17 cellular contexts compared by ENCODE assay signal in genomic region chr16:368388-369158, GRCh38. TPM values are rescaled to one million over a fixed set of nuclear protein-coding genes. Genes with fewer than 3 reads are reported as not detected.
A peak's percentile ranks its signal among the peaks of the same experiment; 100 is the strongest.
DNase-seq lines count a peak whose midpoint lies in the region; ATAC-seq, FAIRE-seq and TF ChIP-seq lines count a peak whose summit lies in the region.
"Had no signal": no experiment of that assay in that cellular context is flagged by ENCODE, and none has a peak within 500 bp of the region (broad histone marks: within the 10 kb centered on the region; RNA-seq: fewer than 3 reads in every experiment).

No MANE protein-coding gene starts in this region.

- FAIRE-seq in HepG2 (lab: Jason Lieb, UNC), result no peak

- 90% methylated on average over 16 of the region's 29 CpGs for WGBS in HepG2 (ENCODE audit: low lambda C conversion rate)
- 79% methylated on average over 3 of the region's 29 CpGs for WGBS in right lobe of liver (ENCODE audit: insufficient coverage, low coverage, low lambda C conversion rate, missing lambda C conversion rate)
- 97% methylated on average over 29 of the region's 29 CpGs for WGBS in mesenchymal stem cell
- WGBS in hepatocyte (ENCODE audit: low lambda C conversion rate, missing lambda C conversion rate), result 95% methylated on average over 29 of the region's 29 CpGs

- CTCF ChIA-PET in HepG2 (lab: Yijun Ruan, JAX; ENCODE audit: low intra/inter-chr PET ratio, low total read pairs) (no interaction called here), RWPE1 (lab: Yijun Ruan, JAX) (no interaction called here)

- no peak overlapping the region for H2BK12ac ChIP-seq in mesenchymal stem cell (ENCODE audit: low read length in 2 of 2)

- intact Hi-C loops in HepG2 (cut with micrococcal nuclease; ENCODE audit: unreplicated experiment), result no loop called here
- intact Hi-C loops in right lobe of liver (cut with DNase I), result loop anchor here in 1 of 2 donors (10.0 kb wide), 1 partner anchor 134 kb away; the partner anchor contains the start of gene FAM234A

- H3K4ac ChIP-seq in mesenchymal stem cell (ENCODE audit: low read depth in 1 of 2, low read length in 2 of 2), result no peak overlapping the region

- TF ChIP-seq POLR2A in HepG2 (IDR thresholded peaks at IDR 0.05; ENCODE audit: insufficient read depth in 1 of 2, low read depth in 2 of 2, low read length in 2 of 2) (no peak), right lobe of liver (IDR thresholded peaks at IDR 0.05) (no peak)

- H3K9me3 ChIP-seq in HepG2 (ENCODE audit: low read length), result no peaks in the 10 kb centered on the region
- H3K9me3 ChIP-seq in right lobe of liver, result no peaks in the 10 kb centered on the region
- no peaks in the 10 kb centered on the region for H3K9me3 ChIP-seq in mesenchymal stem cell (ENCODE audit: control insufficient read depth, low read length)
- H3K9me3 ChIP-seq in hepatocyte (ENCODE audit: low read depth), result no peaks in the 10 kb centered on the region

- DNase-seq in HepG2 (ENCODE audit: low spot score), result no peak
- no peak for DNase-seq in right lobe of liver
- no peak for DNase-seq in RWPE1 (ENCODE audit: low spot score)
- DNase-seq in mesenchymal stem cell, result no peak
- no peak for DNase-seq in hepatocyte (ENCODE audit: low spot score)
- DNase-seq in activated CD4-positive, alpha-beta T cell treated with anti-CD3 and anti-CD28 coated beads for 1 hour, result no peak
- DNase-seq in natural killer cell treated with Interleukin-12 subunit alpha and Interleukin-12 subunit beta and Interleukin-15 and Interleukin-18, amount 100 ng/mL, for 72 hours (ENCODE audit: low spot score), result no peak
- DNase-seq: CD8-positive, alpha-beta T cell; DMS79; H9; NCI-H1436 treated with DMSO at 0.1 percent for 48 hours; NCI-H2081; NCI-H510A treated with DMSO at 0.1 percent for 48 hours; NCI-H82; PC-9 had no signal

- no peak overlapping the region for H4K8ac ChIP-seq in mesenchymal stem cell (ENCODE audit: low read length)

- no peak overlapping the region for H2BK120ac ChIP-seq in mesenchymal stem cell (ENCODE audit: low read depth, low read length)

- H3K9ac ChIP-seq in HepG2 (ENCODE audit: insufficient read depth, low read depth, low read length) (no peak overlapping the region), mesenchymal stem cell (ENCODE audit: low read length) (no peak overlapping the region)

- no peaks in the 10 kb centered on the region for H3K36me3 Mint-ChIP-seq in natural killer cell treated with Interleukin-12 subunit alpha and Interleukin-12 subunit beta and Interleukin-15 and Interleukin-18, amount 100 ng/mL, for 72 hours

- no peak overlapping the region for H3K14ac ChIP-seq in mesenchymal stem cell (ENCODE audit: low read length in 2 of 2)

- H3K27me3 ChIP-seq in HepG2 (ENCODE audit: control insufficient read depth in 1 of 2, insufficient read depth in 2 of 2, low read length in 2 of 2) (peaks cover 0 to 6% of the 10 kb centered on the region in 2 experiments; a peak in 2 of 5 replicates), right lobe of liver (no peaks in the 10 kb centered on the region), mesenchymal stem cell (ENCODE audit: control insufficient read depth in 1 of 2, insufficient read depth in 1 of 2, low read length in 2 of 2) (peaks cover 7 to 12% of the 10 kb centered on the region in 2 experiments), hepatocyte (no peaks in the 10 kb centered on the region)

- H4K20me1 ChIP-seq in HepG2 (ENCODE audit: insufficient read depth, low read length), result no peaks in the 10 kb centered on the region
- no peaks in the 10 kb centered on the region for H4K20me1 ChIP-seq in hepatocyte (ENCODE audit: insufficient read depth, poor library complexity, severe bottlenecking)

- no peaks in the 10 kb centered on the region for H3K27me3 Mint-ChIP-seq in natural killer cell treated with Interleukin-12 subunit alpha and Interleukin-12 subunit beta and Interleukin-15 and Interleukin-18, amount 100 ng/mL, for 72 hours
- H3K27me3 Mint-ChIP-seq: B cell had no signal

- TF ChIP-seq CTCF in HepG2 (CRISPR knock-in tag; IDR thresholded peaks at IDR 0.05) (no peak), right lobe of liver (IDR thresholded peaks at IDR 0.05) (no peak), RWPE1 (conservative IDR thresholded peaks at IDR 0.05; ENCODE audit: low read depth) (no peak), hepatocyte (IDR thresholded peaks at IDR 0.05; ENCODE audit: poor library complexity) (no peak)

- H3K36me3 ChIP-seq in HepG2 (replicated peaks in 1 of 2; ENCODE audit: control insufficient read depth in 1 of 2, insufficient read depth in 2 of 2, low read length in 2 of 2) (peaks cover 5 to 26% of the 10 kb centered on the region in 2 experiments; a peak in 4 of 5 replicates), right lobe of liver (peaks cover 0 to 30% (median 0%) of the 10 kb centered on the region in 4 donors), mesenchymal stem cell (ENCODE audit: control insufficient read depth in 1 of 2, insufficient read depth in 2 of 2, low read depth in 1 of 2, low read length in 2 of 2) (peaks cover 50 to 70% of the 10 kb centered on the region in 2 experiments), hepatocyte (replicated peaks; ENCODE audit: insufficient read depth, low read depth) (no peaks in the 10 kb centered on the region)

- no peak overlapping the region for H2BK15ac ChIP-seq in mesenchymal stem cell (ENCODE audit: low read depth, poor library complexity, severe bottlenecking)

- POLR2A ChIA-PET in HepG2 (lab: Yijun Ruan, JAX), result interaction anchor here (2.8 kb wide), 1 partner anchor 13 kb away, joined by 27 read pairs; the partner anchor contains the start of gene PGAP6
- POLR2A ChIA-PET in RWPE1 (lab: Yijun Ruan, JAX; ENCODE audit: low non-redundant PET), result no interaction called here

- peak overlapping the region; percentile 28 for H4K91ac ChIP-seq in mesenchymal stem cell (ENCODE audit: low read length)

- no peaks in the 10 kb centered on the region for H3K9me2 ChIP-seq in hepatocyte (replicated peaks; ENCODE audit: insufficient read depth)

- H3K4me1 ChIP-seq in HepG2 (ENCODE audit: insufficient read depth, low read length), result peaks cover 44% of the 10 kb centered on the region
- H3K4me1 ChIP-seq in right lobe of liver, result peaks cover 0 to 5% (median 2%) of the 10 kb centered on the region in 4 donors
- H3K4me1 ChIP-seq in mesenchymal stem cell (ENCODE audit: control insufficient read depth, insufficient read depth, low read depth, low read length), result peaks cover 25% of the 10 kb centered on the region
- peaks cover 4% of the 10 kb centered on the region for H3K4me1 ChIP-seq in hepatocyte (ENCODE audit: insufficient read depth)

- H3K4me1 Mint-ChIP-seq in natural killer cell treated with Interleukin-12 subunit alpha and Interleukin-12 subunit beta and Interleukin-15 and Interleukin-18, amount 100 ng/mL, for 72 hours (ENCODE audit: low read depth in 2 of 2), result peaks cover 7 to 9% of the 10 kb centered on the region in 2 donors

- H3K4me2 ChIP-seq in HepG2 (ENCODE audit: low read depth, low read length), result peak overlapping the region; percentile 86; the same call in 1 of the 2 replicates
- H3K4me2 ChIP-seq in mesenchymal stem cell (ENCODE audit: low read length, poor library complexity, severe bottlenecking), result no peak overlapping the region
- no peak overlapping the region for H3K4me2 ChIP-seq in hepatocyte
- H3K4me2 ChIP-seq: PC-9 had no signal

- no peaks in the 10 kb centered on the region for H3K9me3 Mint-ChIP-seq in natural killer cell treated with Interleukin-12 subunit alpha and Interleukin-12 subunit beta and Interleukin-15 and Interleukin-18, amount 100 ng/mL, for 72 hours
- H3K9me3 Mint-ChIP-seq: CD8-positive, alpha-beta T cell; H9 had no signal

- H2AFZ ChIP-seq in HepG2 (ENCODE audit: low read length) (no peak overlapping the region), mesenchymal stem cell (ENCODE audit: low read depth, low read length) (no peak overlapping the region), hepatocyte (no peak overlapping the region)
- H2AFZ ChIP-seq: PC-9 had no signal

- H3K4me3 Mint-ChIP-seq in natural killer cell treated with Interleukin-12 subunit alpha and Interleukin-12 subunit beta and Interleukin-15 and Interleukin-18, amount 100 ng/mL, for 72 hours, result no peak overlapping the region

- in situ Hi-C loops in HepG2 (cut with HindIII; ENCODE audit: extremely low pct_ligation_motif_present, low pct_unique_long_range_greater_than_20kb), result no loop called here

- no peak overlapping the region for H2BK5ac ChIP-seq in mesenchymal stem cell (ENCODE audit: low read depth, low read length, poor library complexity, severe bottlenecking)

- H3K27ac ChIP-seq in HepG2 (ENCODE audit: extremely low read length, insufficient read depth, low read length), result no peak overlapping the region
- H3K27ac ChIP-seq in right lobe of liver, result no peak overlapping the region
- peak overlapping the region; percentile 65 for H3K27ac ChIP-seq in RWPE1
- no peak overlapping the region for H3K27ac ChIP-seq in mesenchymal stem cell (ENCODE audit: low read length, poor library complexity, severe bottlenecking)
- H3K27ac ChIP-seq in hepatocyte, result no peak overlapping the region
- H3K27ac ChIP-seq: PC-9, SK-N-MC had no signal

- TF ChIP-seq RAD21 in HepG2 (CRISPR knock-in tag; IDR thresholded peaks at IDR 0.05), result no peak

- H3K79me1 ChIP-seq in mesenchymal stem cell (replicated peaks; ENCODE audit: low read length, poor library complexity, severe bottlenecking), result peaks cover 16% of the 10 kb centered on the region

- H3K79me2 ChIP-seq in HepG2 (ENCODE audit: insufficient read depth, low read length), result peaks cover 6% of the 10 kb centered on the region
- peaks cover 4% of the 10 kb centered on the region for H3K79me2 ChIP-seq in hepatocyte

- ATAC-seq in HepG2, result no peak
- ATAC-seq in right lobe of liver, result no peak
- no peak for ATAC-seq in natural killer cell treated with Interleukin-12 subunit alpha and Interleukin-12 subunit beta and Interleukin-15 and Interleukin-18, amount 100 ng/mL, for 72 hours
- ATAC-seq: CD8-positive, alpha-beta T cell had no signal

- H3K23ac ChIP-seq in mesenchymal stem cell (ENCODE audit: low read length in 2 of 2), result no peak overlapping the region

- TF ChIP-seq EP300 in HepG2 (IDR thresholded peaks at IDR 0.05; ENCODE audit: low read depth in 2 of 2, low read length in 2 of 2) (no peak), HepG2 (CRISPR knock-in tag; IDR thresholded peaks at IDR 0.05; ENCODE audit: borderline replicate concordance) (no peak)

- peak overlapping the region in 1 of 3 experiments; percentile 79; a peak in 2 of 6 replicates for H3K4me3 ChIP-seq in HepG2 (replicated peaks in 1 of 3; ENCODE audit: insufficient read depth in 1 of 3, low read depth in 2 of 3, low read length in 3 of 3)
- H3K4me3 ChIP-seq in right lobe of liver, result no peak overlapping the region
- no peak overlapping the region for H3K4me3 ChIP-seq in mesenchymal stem cell (ENCODE audit: insufficient read depth in 1 of 2, low read depth in 1 of 2, low read length in 2 of 2)
- H3K4me3 ChIP-seq in hepatocyte, result no peak overlapping the region
- H3K4me3 ChIP-seq: PC-9 had no signal

- no peak overlapping the region for H3K18ac ChIP-seq in mesenchymal stem cell (ENCODE audit: low read depth in 1 of 2, low read length in 2 of 2)

- BruUV-seq in HepG2 (replicated peaks; lab: Mats Ljungman, UMichigan), result no TSS peak

- no peak overlapping the region for H3K27ac Mint-ChIP-seq in natural killer cell treated with Interleukin-12 subunit alpha and Interleukin-12 subunit beta and Interleukin-15 and Interleukin-18, amount 100 ng/mL, for 72 hours

- H2AK5ac ChIP-seq in mesenchymal stem cell (ENCODE audit: low read length, severe bottlenecking), result no peak overlapping the region

RNA-seq across cellular contexts. Expression of gene MRPL28, which starts 1.8 kb away (rescaled TPM):
- total RNA-seq in HepG2 (2016; rRNA removed; fragmentation: Illumina TruSeq; extraction: Trizol) (114 and 128 TPM in 2 replicates), right lobe of liver (10 to 100 TPM; 29.9 to 64.7 (median 32.6) TPM), hepatocyte (80.0 and 88.1 TPM in 2 replicates)
- total RNA-seq in HepG2 (2016; cell fraction: cytosol; rRNA removed; fragmentation: Illumina TruSeq; extraction: Trizol; ENCODE audit: low read depth), result 30.5 and 32.3 TPM in 2 replicates
- 115 and 131 TPM in 2 replicates for total RNA-seq in HepG2 (2016; cell fraction: insoluble cytoplasmic fraction; rRNA removed; fragmentation: Illumina TruSeq; extraction: Trizol)
- 36.8 and 38.6 TPM in 2 replicates for total RNA-seq in HepG2 (2016; cell fraction: membrane; rRNA removed; fragmentation: Illumina TruSeq; extraction: Trizol)
- 35.6 and 38.6 TPM in 2 replicates for total RNA-seq in HepG2 (2016; cell fraction: nucleus; rRNA removed; fragmentation: Illumina TruSeq; extraction: Trizol)
- polyA plus RNA-seq in HepG2 (2011; rRNA removed) (121 and 135 TPM in 2 replicates), hepatocyte (126 and 144 TPM in 2 replicates)
- 141 and 211 TPM in 2 replicates for polyA plus RNA-seq in HepG2 (2011; cell fraction: cytosol; rRNA removed)
- 65.0 and 69.2 TPM in 2 replicates for polyA plus RNA-seq in HepG2 (2011; cell fraction: nucleus; rRNA removed)
- 50.0 and 56.2 TPM in 2 replicates for polyA plus RNA-seq in HepG2 (2012)
- 35.7 and 36.6 TPM in 2 replicates for polyA plus RNA-seq in HepG2 (2016; cell fraction: cytosol; fragmentation: Illumina TruSeq; extraction: Trizol; ENCODE audit: low read depth)
- polyA plus RNA-seq in HepG2 (2016; cell fraction: insoluble cytoplasmic fraction; fragmentation: Illumina TruSeq; extraction: Trizol; ENCODE audit: low read depth), result 162 and 166 TPM in 2 replicates
- 35.5 and 36.2 TPM in 2 replicates for polyA plus RNA-seq in HepG2 (2016; cell fraction: membrane; fragmentation: Illumina TruSeq; extraction: Trizol; ENCODE audit: low read depth)
- polyA plus RNA-seq in HepG2 (2016; cell fraction: nucleus; fragmentation: Illumina TruSeq; extraction: Trizol; ENCODE audit: insufficient read depth, low read depth), result 85.4 and 90.0 TPM in 2 replicates
- polyA minus RNA-seq in HepG2 (2011; rRNA and poly(A)+ RNA removed; ENCODE audit: low replicate concordance), result 51.3 and 73.8 TPM in 2 replicates
- 29.4 and 29.5 TPM in 2 replicates for polyA minus RNA-seq in HepG2 (2011; cell fraction: cytosol; rRNA and poly(A)+ RNA removed)
- 10.2 and 13.2 TPM in 2 replicates for polyA minus RNA-seq in HepG2 (2011; cell fraction: nucleus; rRNA and poly(A)+ RNA removed)
- polyA plus RNA-seq in mesenchymal stem cell (2013, experiment 1 of 2), result 82.6 TPM
- polyA plus RNA-seq in mesenchymal stem cell (2013, experiment 2 of 2), result 81.5 TPM
- total RNA-seq in natural killer cell treated with Interleukin-12 subunit alpha and Interleukin-12 subunit beta and Interleukin-15 and Interleukin-18, amount 100 ng/mL, for 72 hours, result 10 to 100 TPM; 80.6 to 98.6 TPM

RNA-seq across cellular contexts. Expression of gene PGAP6, which starts 13.2 kb away (rescaled TPM):
- total RNA-seq in HepG2 (2016; rRNA removed; fragmentation: Illumina TruSeq; extraction: Trizol), result 33.7 and 52.7 TPM in 2 replicates
- total RNA-seq in HepG2 (2016; cell fraction: cytosol; rRNA removed; fragmentation: Illumina TruSeq; extraction: Trizol; ENCODE audit: low read depth), result 52.2 and 54.4 TPM in 2 replicates
- 27.1 and 52.1 TPM in 2 replicates for total RNA-seq in HepG2 (2016; cell fraction: insoluble cytoplasmic fraction; rRNA removed; fragmentation: Illumina TruSeq; extraction: Trizol)
- total RNA-seq in HepG2 (2016; cell fraction: membrane; rRNA removed; fragmentation: Illumina TruSeq; extraction: Trizol), result 108 and 112 TPM in 2 replicates
- 36.6 and 38.8 TPM in 2 replicates for total RNA-seq in HepG2 (2016; cell fraction: nucleus; rRNA removed; fragmentation: Illumina TruSeq; extraction: Trizol)
- polyA plus RNA-seq in HepG2 (2011; rRNA removed), result 136 and 192 TPM in 2 replicates
- polyA plus RNA-seq in HepG2 (2011; cell fraction: cytosol; rRNA removed), result 183 and 222 TPM in 2 replicates
- 308 and 324 TPM in 2 replicates for polyA plus RNA-seq in HepG2 (2011; cell fraction: nucleus; rRNA removed)
- 54.7 and 75.9 TPM in 2 replicates for polyA plus RNA-seq in HepG2 (2012)
- polyA plus RNA-seq in HepG2 (2016; cell fraction: cytosol; fragmentation: Illumina TruSeq; extraction: Trizol; ENCODE audit: low read depth), result 90.3 and 94.2 TPM in 2 replicates
- 43.3 and 54.7 TPM in 2 replicates for polyA plus RNA-seq in HepG2 (2016; cell fraction: insoluble cytoplasmic fraction; fragmentation: Illumina TruSeq; extraction: Trizol; ENCODE audit: low read depth)
- 117 and 127 TPM in 2 replicates for polyA plus RNA-seq in HepG2 (2016; cell fraction: membrane; fragmentation: Illumina TruSeq; extraction: Trizol; ENCODE audit: low read depth)
- polyA plus RNA-seq in HepG2 (2016; cell fraction: nucleus; fragmentation: Illumina TruSeq; extraction: Trizol; ENCODE audit: insufficient read depth, low read depth), result 107 and 123 TPM in 2 replicates
- 53.1 and 397 TPM in 2 replicates for polyA minus RNA-seq in HepG2 (2011; rRNA and poly(A)+ RNA removed; ENCODE audit: low replicate concordance)
- 61.4 and 63.3 TPM in 2 replicates for polyA minus RNA-seq in HepG2 (2011; cell fraction: cytosol; rRNA and poly(A)+ RNA removed)
- polyA minus RNA-seq in HepG2 (2011; cell fraction: nucleus; rRNA and poly(A)+ RNA removed), result 26.0 and 48.0 TPM in 2 replicates
- total RNA-seq in right lobe of liver, result 10 to 100 TPM; 24.3 to 44.6 (median 28.0) TPM
- 84.3 TPM for polyA plus RNA-seq in mesenchymal stem cell (2013, experiment 1 of 2)
- polyA plus RNA-seq in mesenchymal stem cell (2013, experiment 2 of 2), result 88.5 TPM
- total RNA-seq in hepatocyte, result 130 and 133 TPM in 2 replicates
- 205 and 229 TPM in 2 replicates for polyA plus RNA-seq in hepatocyte
- total RNA-seq in natural killer cell treated with Interleukin-12 subunit alpha and Interleukin-12 subunit beta and Interleukin-15 and Interleukin-18, amount 100 ng/mL, for 72 hours, result 10 to 100 TPM; 39.4 to 46.8 TPM

RNA-seq across cellular contexts. Expression of gene AXIN1, which starts 16.1 kb away (rescaled TPM):
- 18.8 and 24.0 TPM in 2 replicates for total RNA-seq in HepG2 (2016; rRNA removed; fragmentation: Illumina TruSeq; extraction: Trizol)
- 17.0 and 18.3 TPM in 2 replicates for total RNA-seq in HepG2 (2016; cell fraction: cytosol; rRNA removed; fragmentation: Illumina TruSeq; extraction: Trizol; ENCODE audit: low read depth)
- total RNA-seq in HepG2 (2016; cell fraction: insoluble cytoplasmic fraction; rRNA removed; fragmentation: Illumina TruSeq; extraction: Trizol), result 14.2 and 23.9 TPM in 2 replicates
- 32.6 and 32.8 TPM in 2 replicates for total RNA-seq in HepG2 (2016; cell fraction: membrane; rRNA removed; fragmentation: Illumina TruSeq; extraction: Trizol)
- 14.9 and 17.5 TPM in 2 replicates for total RNA-seq in HepG2 (2016; cell fraction: nucleus; rRNA removed; fragmentation: Illumina TruSeq; extraction: Trizol)
- polyA plus RNA-seq in HepG2 (2011; rRNA removed), result 26.0 and 28.5 TPM in 2 replicates
- polyA plus RNA-seq in HepG2 (2011; cell fraction: cytosol; rRNA removed), result 37.0 and 44.7 TPM in 2 replicates
- 55.4 and 62.8 TPM in 2 replicates for polyA plus RNA-seq in HepG2 (2011; cell fraction: nucleus; rRNA removed)
- polyA plus RNA-seq in HepG2 (2012), result 28.4 and 30.4 TPM in 2 replicates
- polyA plus RNA-seq in HepG2 (2016; cell fraction: cytosol; fragmentation: Illumina TruSeq; extraction: Trizol; ENCODE audit: low read depth), result 8.5 and 8.8 TPM in 2 replicates
- polyA plus RNA-seq in HepG2 (2016; cell fraction: insoluble cytoplasmic fraction; fragmentation: Illumina TruSeq; extraction: Trizol; ENCODE audit: low read depth), result 19.0 and 24.8 TPM in 2 replicates
- polyA plus RNA-seq in HepG2 (2016; cell fraction: membrane; fragmentation: Illumina TruSeq; extraction: Trizol; ENCODE audit: low read depth), result 22.0 and 23.4 TPM in 2 replicates
- 30.6 and 31.6 TPM in 2 replicates for polyA plus RNA-seq in HepG2 (2016; cell fraction: nucleus; fragmentation: Illumina TruSeq; extraction: Trizol; ENCODE audit: insufficient read depth, low read depth)
- polyA minus RNA-seq in HepG2 (2011; rRNA and poly(A)+ RNA removed; ENCODE audit: low replicate concordance), result 10.4 and 24.0 TPM in 2 replicates
- polyA minus RNA-seq in HepG2 (2011; cell fraction: cytosol; rRNA and poly(A)+ RNA removed), result 21.4 and 23.6 TPM in 2 replicates
- 14.3 and 15.7 TPM in 2 replicates for polyA minus RNA-seq in HepG2 (2011; cell fraction: nucleus; rRNA and poly(A)+ RNA removed)
- total RNA-seq in right lobe of liver, result 10 to 100 TPM in 3 of 6 experiments, 1 to 10 TPM in 3; 5.5 to 17.4 (median 9.4) TPM
- 8.3 TPM for polyA plus RNA-seq in mesenchymal stem cell (2013, experiment 1 of 2)
- 8.7 TPM for polyA plus RNA-seq in mesenchymal stem cell (2013, experiment 2 of 2)
- 22.5 and 27.2 TPM in 2 replicates for total RNA-seq in hepatocyte
- 16.1 and 22.5 TPM in 2 replicates for polyA plus RNA-seq in hepatocyte
- 10 to 100 TPM; 20.1 to 29.1 TPM for total RNA-seq in natural killer cell treated with Interleukin-12 subunit alpha and Interleukin-12 subunit beta and Interleukin-15 and Interleukin-18, amount 100 ng/mL, for 72 hours

RNA-seq across cellular contexts. Expression of gene NME4, which starts 28.4 kb away (rescaled TPM):
- total RNA-seq in HepG2 (2016; rRNA removed; fragmentation: Illumina TruSeq; extraction: Trizol) (82.8 and 121 TPM in 2 replicates), right lobe of liver (10 to 100 TPM; 50.3 to 83.6 (median 61.0) TPM), hepatocyte (168 and 227 TPM in 2 replicates)
- total RNA-seq in HepG2 (2016; cell fraction: cytosol; rRNA removed; fragmentation: Illumina TruSeq; extraction: Trizol; ENCODE audit: low read depth), result 711 and 716 TPM in 2 replicates
- total RNA-seq in HepG2 (2016; cell fraction: insoluble cytoplasmic fraction; rRNA removed; fragmentation: Illumina TruSeq; extraction: Trizol), result 79.6 and 119 TPM in 2 replicates
- 463 and 513 TPM in 2 replicates for total RNA-seq in HepG2 (2016; cell fraction: membrane; rRNA removed; fragmentation: Illumina TruSeq; extraction: Trizol)
- 47.7 and 52.8 TPM in 2 replicates for total RNA-seq in HepG2 (2016; cell fraction: nucleus; rRNA removed; fragmentation: Illumina TruSeq; extraction: Trizol)
- polyA plus RNA-seq in HepG2 (2011; rRNA removed) (263 and 275 TPM in 2 replicates), hepatocyte (543 and 611 TPM in 2 replicates)
- 199 and 344 TPM in 2 replicates for polyA plus RNA-seq in HepG2 (2011; cell fraction: cytosol; rRNA removed)
- 245 and 274 TPM in 2 replicates for polyA plus RNA-seq in HepG2 (2011; cell fraction: nucleus; rRNA removed)
- polyA plus RNA-seq in HepG2 (2012), result 136 and 145 TPM in 2 replicates
- polyA plus RNA-seq in HepG2 (2016; cell fraction: cytosol; fragmentation: Illumina TruSeq; extraction: Trizol; ENCODE audit: low read depth), result 1,773 and 1,829 TPM in 2 replicates
- polyA plus RNA-seq in HepG2 (2016; cell fraction: insoluble cytoplasmic fraction; fragmentation: Illumina TruSeq; extraction: Trizol; ENCODE audit: low read depth), result 189 and 200 TPM in 2 replicates
- 997 and 1,012 TPM in 2 replicates for polyA plus RNA-seq in HepG2 (2016; cell fraction: membrane; fragmentation: Illumina TruSeq; extraction: Trizol; ENCODE audit: low read depth)
- 195 and 217 TPM in 2 replicates for polyA plus RNA-seq in HepG2 (2016; cell fraction: nucleus; fragmentation: Illumina TruSeq; extraction: Trizol; ENCODE audit: insufficient read depth, low read depth)
- 21.3 and 147 TPM in 2 replicates for polyA minus RNA-seq in HepG2 (2011; rRNA and poly(A)+ RNA removed; ENCODE audit: low replicate concordance)
- polyA minus RNA-seq in HepG2 (2011; cell fraction: cytosol; rRNA and poly(A)+ RNA removed), result 51.2 and 63.8 TPM in 2 replicates
- 27.2 and 27.9 TPM in 2 replicates for polyA minus RNA-seq in HepG2 (2011; cell fraction: nucleus; rRNA and poly(A)+ RNA removed)
- polyA plus RNA-seq in mesenchymal stem cell (2013, experiment 1 of 2), result 411 TPM
- polyA plus RNA-seq in mesenchymal stem cell (2013, experiment 2 of 2), result 395 TPM
- total RNA-seq in natural killer cell treated with Interleukin-12 subunit alpha and Interleukin-12 subunit beta and Interleukin-15 and Interleukin-18, amount 100 ng/mL, for 72 hours, result 1 to 10 TPM; 2.7 to 9.1 TPM

RNA-seq across cellular contexts. Expression of gene DECR2, which starts 33.1 kb away (rescaled TPM):
- 27.8 and 36.3 TPM in 2 replicates for total RNA-seq in HepG2 (2016; rRNA removed; fragmentation: Illumina TruSeq; extraction: Trizol)
- 22.1 and 28.4 TPM in 2 replicates for total RNA-seq in HepG2 (2016; cell fraction: cytosol; rRNA removed; fragmentation: Illumina TruSeq; extraction: Trizol; ENCODE audit: low read depth)
- 28.1 and 37.2 TPM in 2 replicates for total RNA-seq in HepG2 (2016; cell fraction: insoluble cytoplasmic fraction; rRNA removed; fragmentation: Illumina TruSeq; extraction: Trizol)
- 22.1 and 27.1 TPM in 2 replicates for total RNA-seq in HepG2 (2016; cell fraction: membrane; rRNA removed; fragmentation: Illumina TruSeq; extraction: Trizol)
- total RNA-seq in HepG2 (2016; cell fraction: nucleus; rRNA removed; fragmentation: Illumina TruSeq; extraction: Trizol), result 34.5 and 35.9 TPM in 2 replicates
- 44.6 and 51.2 TPM in 2 replicates for polyA plus RNA-seq in HepG2 (2011; rRNA removed)
- 29.5 and 53.6 TPM in 2 replicates for polyA plus RNA-seq in HepG2 (2011; cell fraction: cytosol; rRNA removed)
- 220 and 244 TPM in 2 replicates for polyA plus RNA-seq in HepG2 (2011; cell fraction: nucleus; rRNA removed)
- polyA plus RNA-seq in HepG2 (2012), result 22.1 and 23.1 TPM in 2 replicates
- 13.3 and 15.1 TPM in 2 replicates for polyA plus RNA-seq in HepG2 (2016; cell fraction: cytosol; fragmentation: Illumina TruSeq; extraction: Trizol; ENCODE audit: low read depth)
- 31.8 and 35.2 TPM in 2 replicates for polyA plus RNA-seq in HepG2 (2016; cell fraction: insoluble cytoplasmic fraction; fragmentation: Illumina TruSeq; extraction: Trizol; ENCODE audit: low read depth)
- polyA plus RNA-seq in HepG2 (2016; cell fraction: membrane; fragmentation: Illumina TruSeq; extraction: Trizol; ENCODE audit: low read depth), result 19.1 and 19.5 TPM in 2 replicates
- 124 and 131 TPM in 2 replicates for polyA plus RNA-seq in HepG2 (2016; cell fraction: nucleus; fragmentation: Illumina TruSeq; extraction: Trizol; ENCODE audit: insufficient read depth, low read depth)
- polyA minus RNA-seq in HepG2 (2011; rRNA and poly(A)+ RNA removed; ENCODE audit: low replicate concordance), result 15.9 and 53.9 TPM in 2 replicates
- 17.0 and 17.7 TPM in 2 replicates for polyA minus RNA-seq in HepG2 (2011; cell fraction: cytosol; rRNA and poly(A)+ RNA removed)
- polyA minus RNA-seq in HepG2 (2011; cell fraction: nucleus; rRNA and poly(A)+ RNA removed), result 25.4 and 25.9 TPM in 2 replicates
- 100 to 1,000 TPM in 3 of 6 experiments, 10 to 100 TPM in 3; 73.6 to 169 (median 97.0) TPM for total RNA-seq in right lobe of liver
- polyA plus RNA-seq in mesenchymal stem cell (2013, experiment 1 of 2), result 21.5 TPM
- polyA plus RNA-seq in mesenchymal stem cell (2013, experiment 2 of 2), result 21.2 TPM
- 29.4 and 54.5 TPM in 2 replicates for total RNA-seq in hepatocyte
- polyA plus RNA-seq in hepatocyte, result 80.5 and 107 TPM in 2 replicates
- total RNA-seq in natural killer cell treated with Interleukin-12 subunit alpha and Interleukin-12 subunit beta and Interleukin-15 and Interleukin-18, amount 100 ng/mL, for 72 hours, result 10 to 100 TPM in 1 of 2 donors, 1 to 10 TPM in 1; 4.5 to 28.6 TPM
